ENCODE assay signal across 8 cellular contexts in the genomic region with DNA sequence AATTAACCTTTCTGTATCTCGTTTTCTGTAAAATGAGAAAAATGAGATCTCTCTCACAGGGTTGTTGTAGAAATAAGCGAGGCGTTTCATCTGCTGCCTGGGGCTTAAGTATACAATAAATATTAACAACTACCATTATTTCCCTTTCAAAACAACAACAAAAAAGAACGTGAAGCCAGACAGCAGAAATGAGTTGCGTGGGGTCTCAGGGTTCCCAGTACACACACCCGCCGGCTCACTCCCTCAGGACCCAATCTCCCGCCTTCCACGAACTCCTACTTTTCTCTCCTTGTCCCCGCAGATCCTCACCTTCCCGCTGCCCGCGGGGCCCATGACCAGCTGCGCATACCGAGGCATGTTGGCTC. TPM values are rescaled to one million over a fixed set of nuclear protein-coding genes. Genes with fewer than 3 reads are reported as not detected.
DNase-seq lines count a peak whose midpoint lies in the region; ATAC-seq and TF ChIP-seq lines count a peak whose summit lies in the region.

No MANE protein-coding gene starts in this region.

- peak overlapping the region; percentile 94 for H3K27ac Mint-ChIP-seq in activated CD8-positive, alpha-beta T cell treated with anti-CD3 and anti-CD28 coated beads, Interleukin-2, amount 10 ng/mL, durations not matched to agents 7 days and 5 days
- peak overlapping the region; percentile 86 for H3K27ac Mint-ChIP-seq in stimulated activated memory B cell treated with anti-CD40 and anti-IgM and Interleukin-4, amounts not matched to agents 10 μg/mL and 1 μg/mL and 100 μg/mL, for 72 hours

- peak overlapping the region; percentile 99 for H3K4me3 Mint-ChIP-seq in activated CD8-positive, alpha-beta T cell treated with anti-CD3 and anti-CD28 coated beads, Interleukin-2, amount 10 ng/mL, durations not matched to agents 7 days and 5 days
- H3K4me3 Mint-ChIP-seq in stimulated activated memory B cell treated with anti-CD40 and anti-IgM and Interleukin-4, amounts not matched to agents 10 μg/mL and 1 μg/mL and 100 μg/mL, for 72 hours, result peak overlapping the region; percentile 93

- H3K4me3 ChIP-seq in HFF-Myc (replicated peaks; ENCODE audit: low read depth, low read length), result peak overlapping the region; percentile 73
- peak overlapping the region; percentile 81 for H3K4me3 ChIP-seq in iPS-15b (ENCODE audit: low read depth, low read length)

- ATAC-seq in activated CD8-positive, alpha-beta T cell treated with anti-CD3 and anti-CD28 coated beads, Interleukin-2, amount 10 ng/mL, durations not matched to agents 7 days and 5 days, result no peak
- no peak for ATAC-seq in stimulated activated memory B cell treated with anti-CD40 and anti-IgM and Interleukin-4, amounts not matched to agents 10 μg/mL and 1 μg/mL and 100 μg/mL, for 72 hours
- ATAC-seq in GM18907 (IDR thresholded peaks at IDR 0.05; ENCODE audit: unreplicated experiment), result no peak

- H3K27me3 Mint-ChIP-seq in activated CD8-positive, alpha-beta T cell treated with anti-CD3 and anti-CD28 coated beads, Interleukin-2, amount 10 ng/mL, durations not matched to agents 7 days and 5 days (ENCODE audit: low read depth), result no peaks in the 10 kb centered on the region
- no peaks in the 10 kb centered on the region for H3K27me3 Mint-ChIP-seq in stimulated activated memory B cell treated with anti-CD40 and anti-IgM and Interleukin-4, amounts not matched to agents 10 μg/mL and 1 μg/mL and 100 μg/mL, for 72 hours

- TF ChIP-seq CTCF in HFF-Myc (IDR thresholded peaks at IDR 0.05; ENCODE audit: low read depth, low read length, missing control alignments), result no peak

- DNase-seq in HFF-Myc (ENCODE audit: extremely low read depth, low read depth) (no peak), T1000 (lab: John Stamatoyannopoulos, UW) (no peak), NCI-H226 (no peak)
- no peak for DNase-seq in activated CD8-positive, alpha-beta T cell treated with anti-CD3 and anti-CD28 coated beads, Interleukin-2, amount 10 ng/mL, durations not matched to agents 7 days and 5 days
- DNase-seq in stimulated activated CD4-positive, alpha-beta T cell treated with anti-CD3 and anti-CD28 coated beads, Interleukin-2, amount 100 ng/mL, for 48 hours, result no peak

- peaks cover 28% of the 10 kb centered on the region for H3K4me1 Mint-ChIP-seq in activated CD8-positive, alpha-beta T cell treated with anti-CD3 and anti-CD28 coated beads, Interleukin-2, amount 10 ng/mL, durations not matched to agents 7 days and 5 days (ENCODE audit: low read depth)
- H3K4me1 Mint-ChIP-seq in stimulated activated memory B cell treated with anti-CD40 and anti-IgM and Interleukin-4, amounts not matched to agents 10 μg/mL and 1 μg/mL and 100 μg/mL, for 72 hours, result peaks cover 36% of the 10 kb centered on the region

- POLR2A ChIA-PET in activated CD8-positive, alpha-beta T cell treated with anti-CD3 and anti-CD28 coated beads, Interleukin-2, amount 10 ng/mL, durations not matched to agents 7 days and 5 days (lab: Charles Lee), result interaction anchor here (0.6 to 4.1 kb wide), 19 partner anchors 11 to 1218 kb away, joined by 3 to 75 read pairs (median 3); a partner anchor contains a TSS

- H3K27me3 ChIP-seq in iPS-15b (ENCODE audit: control insufficient read depth, insufficient read depth, low read length), result no peaks in the 10 kb centered on the region

- H3K9me3 ChIP-seq in iPS-15b (ENCODE audit: control insufficient read depth, insufficient read depth, low read length), result no peaks in the 10 kb centered on the region

- H3K36me3 ChIP-seq in iPS-15b (ENCODE audit: control insufficient read depth, insufficient read depth, low read length), result peaks cover 6% of the 10 kb centered on the region

- no peaks in the 10 kb centered on the region for H3K9me3 Mint-ChIP-seq in activated CD8-positive, alpha-beta T cell treated with anti-CD3 and anti-CD28 coated beads, Interleukin-2, amount 10 ng/mL, durations not matched to agents 7 days and 5 days (ENCODE audit: insufficient read depth)
- no peaks in the 10 kb centered on the region for H3K9me3 Mint-ChIP-seq in stimulated activated memory B cell treated with anti-CD40 and anti-IgM and Interleukin-4, amounts not matched to agents 10 μg/mL and 1 μg/mL and 100 μg/mL, for 72 hours

- CTCF ChIA-PET in activated CD8-positive, alpha-beta T cell treated with anti-CD3 and anti-CD28 coated beads, Interleukin-2, amount 10 ng/mL, durations not matched to agents 7 days and 5 days (lab: Charles Lee), result interaction anchor here (0.7 to 8.6 kb wide), 21 partner anchors 9 to 359 kb away, joined by 3 to 117 read pairs (median 6); a partner anchor contains a TSS

- H3K36me3 Mint-ChIP-seq in activated CD8-positive, alpha-beta T cell treated with anti-CD3 and anti-CD28 coated beads, Interleukin-2, amount 10 ng/mL, durations not matched to agents 7 days and 5 days (ENCODE audit: low read depth), result peaks cover 28% of the 10 kb centered on the region
- peaks cover 11% of the 10 kb centered on the region for H3K36me3 Mint-ChIP-seq in stimulated activated memory B cell treated with anti-CD40 and anti-IgM and Interleukin-4, amounts not matched to agents 10 μg/mL and 1 μg/mL and 100 μg/mL, for 72 hours

- peak overlapping the region; percentile 86 for H3K9ac ChIP-seq in iPS-15b (ENCODE audit: low read depth, low read length)

- no peaks in the 10 kb centered on the region for H3K4me1 ChIP-seq in iPS-15b (ENCODE audit: control insufficient read depth, insufficient read depth, low read length)

RNA-seq across cellular contexts. Expression of a gene that starts 0.2 kb away (rescaled TPM):
- 10 to 100 TPM; 26.2 to 33.0 TPM for total RNA-seq in activated CD8-positive, alpha-beta T cell treated with anti-CD3 and anti-CD28 coated beads, Interleukin-2, amount 10 ng/mL, durations not matched to agents 7 days and 5 days

RNA-seq across cellular contexts. Expression of a gene that starts 0.8 kb away (rescaled TPM):
- 10 to 100 TPM; 20.5 to 22.9 TPM for total RNA-seq in activated CD8-positive, alpha-beta T cell treated with anti-CD3 and anti-CD28 coated beads, Interleukin-2, amount 10 ng/mL, durations not matched to agents 7 days and 5 days

RNA-seq across cellular contexts. Expression of a gene that starts 17.7 kb away (rescaled TPM):
- total RNA-seq in activated CD8-positive, alpha-beta T cell treated with anti-CD3 and anti-CD28 coated beads, Interleukin-2, amount 10 ng/mL, durations not matched to agents 7 days and 5 days, result 100 to 1,000 TPM; 437 to 458 TPM

RNA-seq across cellular contexts. Expression of a gene that starts 34.1 kb away (rescaled TPM):
- 100 to 1,000 TPM; 126 to 128 TPM for total RNA-seq in activated CD8-positive, alpha-beta T cell treated with anti-CD3 and anti-CD28 coated beads, Interleukin-2, amount 10 ng/mL, durations not matched to agents 7 days and 5 days

RNA-seq across cellular contexts. Expression of a gene that starts 34.3 kb away (rescaled TPM):
- total RNA-seq in activated CD8-positive, alpha-beta T cell treated with anti-CD3 and anti-CD28 coated beads, Interleukin-2, amount 10 ng/mL, durations not matched to agents 7 days and 5 days, result 1 to 10 TPM in 1 of 2 experiments, under 1 TPM in 1; 0.68 to 2.3 TPM
